Comparison of ENCODE assay signal across 17 cellular contexts in the genomic region with DNA sequence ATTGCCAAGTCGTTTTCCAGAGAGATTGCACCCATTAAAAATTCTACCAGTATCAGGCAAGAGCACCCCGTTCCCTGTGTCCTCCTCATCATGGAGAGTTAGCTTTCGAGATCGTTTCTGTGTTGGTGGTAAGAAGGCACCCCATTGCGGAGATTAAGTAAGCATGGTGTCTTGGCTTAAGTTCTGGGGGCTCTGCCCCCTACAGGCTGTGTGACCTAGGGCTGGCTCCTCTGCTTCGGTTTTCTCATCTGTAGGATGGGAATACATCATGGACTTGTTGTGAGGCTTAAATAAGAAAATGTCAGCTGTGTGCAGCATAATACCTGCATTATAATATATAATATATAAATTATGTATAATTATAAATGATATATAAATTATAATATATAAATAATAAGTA. TPM values are rescaled to one million over a fixed set of nuclear protein-coding genes. Genes with fewer than 3 reads are reported as not detected.
A peak's percentile ranks its signal among the peaks of the same experiment; 100 is the strongest.
DNase-seq lines count a peak whose midpoint lies in the region; ATAC-seq and TF ChIP-seq lines count a peak whose summit lies in the region.
"Had no signal": no experiment of that assay in that cellular context is flagged by ENCODE, and none has a peak within 500 bp of the region (broad histone marks: within the 10 kb centered on the region; RNA-seq: fewer than 3 reads in every experiment).

No MANE protein-coding gene starts in this region.

- H3K4me2 ChIP-seq in DND-41 (ENCODE audit: insufficient read depth, low read length) (no peak overlapping the region), GM23338 (no peak overlapping the region)
- H3K4me2 ChIP-seq: BLaER1 treated with 17β-estradiol and CSF1 and Interleukin-3, amounts not matched to agents 10 nM and 100 nM had no signal

- no peak overlapping the region for H2AFZ ChIP-seq in DND-41 (ENCODE audit: low read depth, low read length)
- no peak overlapping the region for H2AFZ ChIP-seq in GM23338

- peaks cover under 1% of the 10 kb centered on the region; the same call in 2 of the 3 replicates for H3K4me1 Mint-ChIP-seq in GM23338

- TF ChIP-seq CTCF in DND-41 (IDR thresholded peaks at IDR 0.05; ENCODE audit: borderline replicate concordance, extremely low read depth, low read length, poor library complexity, severe bottlenecking) (peak; percentile 7), GM23338 (conservative IDR thresholded peaks at IDR 0.05; ENCODE audit: low read depth in 2 of 2) (peak; percentile 33 to 35), WERI-Rb-1 (IDR thresholded peaks at IDR 0.05; ENCODE audit: low read depth, low read length) (0 out of 2 replicates have a peak, but pooled peaks have one; percentile 8)

- H3K4me1 ChIP-seq in DND-41 (ENCODE audit: insufficient read depth, low read length) (no peaks in the 10 kb centered on the region), GM23338 (ENCODE audit: insufficient read depth) (no peaks in the 10 kb centered on the region)

- H3K9ac ChIP-seq in DND-41 (ENCODE audit: low read depth, low read length), result no peak overlapping the region
- H3K9ac ChIP-seq: BLaER1 treated with 17β-estradiol and CSF1 and Interleukin-3, amounts not matched to agents 10 nM and 100 nM had no signal

- H3K36me3 Mint-ChIP-seq in GM23338 (ENCODE audit: low read depth), result no peaks in the 10 kb centered on the region

- no peaks in the 10 kb centered on the region for H3K9me2 ChIP-seq in GM23338 (ENCODE audit: insufficient read depth)

- no peaks in the 10 kb centered on the region for H3F3A ChIP-seq in GM23338 (replicated peaks; ENCODE audit: low read depth)

- no peak for DNase-seq in DND-41
- no peak for DNase-seq in GM23338 (ENCODE audit: low spot score)
- no peak for DNase-seq in WERI-Rb-1
- peak; percentile 23 for DNase-seq in islet precursor cell
- no peak for DNase-seq in SIG-M5 treated with dmso at 0.1 percent for 504 hours (lab: John Stamatoyannopoulos, UW; ENCODE audit: unreplicated experiment)
- DNase-seq in SKM-1 (lab: John Stamatoyannopoulos, UW; ENCODE audit: unreplicated experiment), result no peak
- no peak for DNase-seq in NCI-H345 treated with DMSO at 0.1 percent for 48 hours (lab: John Stamatoyannopoulos, UW; ENCODE audit: unreplicated experiment)
- DNase-seq: CD8-positive, alpha-beta memory T cell; NCI-H1105; NCI-H1694; NCI-H2081 treated with DMSO at 0.1 percent for 48 hours; NCI-H510A; NCI-H748 treated with DMSO at 0.1 percent for 48 hours; OCI-M1; Right ventricle myocardium superior had no signal

- H3K27me3 ChIP-seq in DND-41 (ENCODE audit: insufficient read depth, low read length, poor library complexity) (no peaks in the 10 kb centered on the region), GM23338 (ENCODE audit: insufficient read depth) (no peaks in the 10 kb centered on the region), WERI-Rb-1 (ENCODE audit: insufficient read depth, low read depth, severe bottlenecking) (no peaks in the 10 kb centered on the region)
- H3K27me3 ChIP-seq: BLaER1 treated with 17β-estradiol and CSF1 and Interleukin-3, amounts not matched to agents 10 nM and 100 nM had no signal

- H3K4me3 Mint-ChIP-seq in GM23338, result no peak overlapping the region
- H3K4me3 Mint-ChIP-seq: CD8-positive, alpha-beta memory T cell had no signal

- no peak overlapping the region for H3K4me3 ChIP-seq in DND-41 (ENCODE audit: low read depth in 1 of 2, low read length in 2 of 2)
- H3K4me3 ChIP-seq in GM23338, result no peak overlapping the region
- no peak overlapping the region for H3K4me3 ChIP-seq in WERI-Rb-1 (ENCODE audit: low read depth, low read length)
- H3K4me3 ChIP-seq: BLaER1 treated with 17β-estradiol and CSF1 and Interleukin-3, amounts not matched to agents 10 nM and 100 nM; SK-N-MC had no signal

- ATAC-seq in DND-41 (ENCODE audit: insufficient read depth, low read depth), result no peak
- ATAC-seq in GM23338, result no peak

- H3K9me3 ChIP-seq in DND-41 (ENCODE audit: insufficient read depth, low read length, severe bottlenecking) (no peaks in the 10 kb centered on the region), WERI-Rb-1 (ENCODE audit: severe bottlenecking) (no peaks in the 10 kb centered on the region)
- H3K9me3 ChIP-seq: BLaER1 treated with 17β-estradiol and CSF1 and Interleukin-3, amounts not matched to agents 10 nM and 100 nM had no signal

- peaks cover 3% of the 10 kb centered on the region for H3K27me3 Mint-ChIP-seq in GM23338 (ENCODE audit: insufficient read depth, low read depth, poor library complexity)

- H4K20me1 ChIP-seq in DND-41 (ENCODE audit: insufficient read depth, low read length) (no peaks in the 10 kb centered on the region), GM23338 (replicated peaks; ENCODE audit: insufficient read depth) (no peaks in the 10 kb centered on the region)
- H4K20me1 ChIP-seq: BLaER1 treated with 17β-estradiol and CSF1 and Interleukin-3, amounts not matched to agents 10 nM and 100 nM had no signal

- H3K9me3 Mint-ChIP-seq in GM23338, result no peaks in the 10 kb centered on the region
- H3K9me3 Mint-ChIP-seq: CD8-positive, alpha-beta memory T cell had no signal

- H3K27ac ChIP-seq in DND-41 (ENCODE audit: low read length) (no peak overlapping the region), GM23338 (ENCODE audit: low read depth) (no peak overlapping the region), WERI-Rb-1 (no peak overlapping the region)
- H3K27ac ChIP-seq: BLaER1 treated with 17β-estradiol and CSF1 and Interleukin-3, amounts not matched to agents 10 nM and 100 nM; SK-N-MC had no signal

- H3K79me2 ChIP-seq in DND-41 (ENCODE audit: insufficient read depth, low read length), result no peaks in the 10 kb centered on the region
- H3K79me2 ChIP-seq in GM23338 (replicated peaks; ENCODE audit: insufficient read depth), result no peaks in the 10 kb centered on the region

- no peak overlapping the region for H3K27ac Mint-ChIP-seq in GM23338
- H3K27ac Mint-ChIP-seq: CD8-positive, alpha-beta memory T cell had no signal

- no peaks in the 10 kb centered on the region for H3K36me3 ChIP-seq in DND-41 (ENCODE audit: insufficient read depth, low read length)
- no peaks in the 10 kb centered on the region for H3K36me3 ChIP-seq in GM23338 (ENCODE audit: insufficient read depth)
- no peaks in the 10 kb centered on the region for H3K36me3 ChIP-seq in WERI-Rb-1
- H3K36me3 ChIP-seq: BLaER1 treated with 17β-estradiol and CSF1 and Interleukin-3, amounts not matched to agents 10 nM and 100 nM had no signal

TF ChIP-seq in GM23338, 12 proteins besides CTCF, POLR2A, EP300 and RAD21 (continues in another document):
- TF ChIP-seq POLR2AphosphoS5 (IDR thresholded peaks at IDR 0.05; ENCODE audit: low read depth) (no peak), EZH2phosphoT487 (IDR thresholded peaks at IDR 0.05; ENCODE audit: unreplicated experiment) (no peak)
- TF ChIP-seq, protein P1, sequence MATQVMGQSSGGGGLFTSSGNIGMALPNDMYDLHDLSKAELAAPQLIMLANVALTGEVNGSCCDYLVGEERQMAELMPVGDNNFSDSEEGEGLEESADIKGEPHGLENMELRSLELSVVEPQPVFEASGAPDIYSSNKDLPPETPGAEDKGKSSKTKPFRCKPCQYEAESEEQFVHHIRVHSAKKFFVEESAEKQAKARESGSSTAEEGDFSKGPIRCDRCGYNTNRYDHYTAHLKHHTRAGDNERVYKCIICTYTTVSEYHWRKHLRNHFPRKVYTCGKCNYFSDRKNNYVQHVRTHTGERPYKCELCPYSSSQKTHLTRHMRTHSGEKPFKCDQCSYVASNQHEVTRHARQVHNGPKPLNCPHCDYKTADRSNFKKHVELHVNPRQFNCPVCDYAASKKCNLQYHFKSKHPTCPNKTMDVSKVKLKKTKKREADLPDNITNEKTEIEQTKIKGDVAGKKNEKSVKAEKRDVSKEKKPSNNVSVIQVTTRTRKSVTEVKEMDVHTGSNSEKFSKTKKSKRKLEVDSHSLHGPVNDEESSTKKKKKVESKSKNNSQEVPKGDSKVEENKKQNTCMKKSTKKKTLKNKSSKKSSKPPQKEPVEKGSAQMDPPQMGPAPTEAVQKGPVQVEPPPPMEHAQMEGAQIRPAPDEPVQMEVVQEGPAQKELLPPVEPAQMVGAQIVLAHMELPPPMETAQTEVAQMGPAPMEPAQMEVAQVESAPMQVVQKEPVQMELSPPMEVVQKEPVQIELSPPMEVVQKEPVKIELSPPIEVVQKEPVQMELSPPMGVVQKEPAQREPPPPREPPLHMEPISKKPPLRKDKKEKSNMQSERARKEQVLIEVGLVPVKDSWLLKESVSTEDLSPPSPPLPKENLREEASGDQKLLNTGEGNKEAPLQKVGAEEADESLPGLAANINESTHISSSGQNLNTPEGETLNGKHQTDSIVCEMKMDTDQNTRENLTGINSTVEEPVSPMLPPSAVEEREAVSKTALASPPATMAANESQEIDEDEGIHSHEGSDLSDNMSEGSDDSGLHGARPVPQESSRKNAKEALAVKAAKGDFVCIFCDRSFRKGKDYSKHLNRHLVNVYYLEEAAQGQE (IDR thresholded peaks at IDR 0.05; ENCODE audit: unreplicated experiment), result no peak

RNA-seq across cellular contexts. Expression of a gene that starts 36.8 kb away (rescaled TPM):
- 0.80 and 1.2 TPM in 2 replicates for total RNA-seq in GM23338 (2014; rRNA removed; shearing (Covaris generic))
- polyA plus RNA-seq in GM23338 (2016; fragmentation: Nextera tagmentation; extraction: Ambion mirVana), result 0.23 and 0.24 TPM in 2 replicates
